ENCODE assay signal across 8 cellular contexts in the genomic region with DNA sequence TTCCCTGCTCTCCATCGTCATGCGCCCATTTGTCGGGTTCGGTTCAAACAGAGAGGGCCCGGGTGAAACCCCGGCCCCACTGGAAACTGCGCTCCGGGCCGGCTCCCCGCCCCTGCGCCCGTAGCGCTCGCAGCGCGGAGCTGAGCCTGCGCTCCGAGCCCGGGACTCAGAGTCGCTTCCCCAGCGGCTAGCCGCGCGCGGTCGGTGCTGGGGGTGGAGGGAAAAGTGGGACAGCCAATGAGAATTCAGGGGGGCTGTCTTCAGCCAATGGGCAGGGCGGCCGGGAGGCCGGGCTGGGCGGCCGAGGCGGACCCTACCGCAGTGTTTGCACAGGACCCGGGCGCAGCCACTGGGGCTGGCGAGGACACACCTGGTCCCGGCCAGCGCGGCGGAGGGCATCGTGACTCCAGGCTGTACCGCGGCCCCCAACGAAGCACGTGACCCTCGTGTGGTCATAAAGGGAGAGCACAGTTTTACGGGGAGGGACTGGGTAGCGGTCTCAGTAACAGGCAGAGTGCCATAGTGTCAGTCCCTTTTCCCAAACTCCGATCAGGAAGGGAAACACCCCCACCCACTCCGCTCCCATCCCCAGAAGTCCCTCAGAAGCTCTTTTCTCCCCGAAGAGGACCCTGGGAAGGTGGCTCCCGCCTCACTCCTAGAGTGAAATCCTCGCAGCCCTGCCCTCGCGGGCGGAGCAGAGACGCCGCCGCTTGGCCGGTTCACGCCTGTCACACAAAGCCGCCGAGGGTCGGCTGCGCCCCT. TPM values are rescaled to one million over a fixed set of nuclear protein-coding genes. Genes with fewer than 3 reads are reported as not detected.
DNase-seq lines count a peak whose midpoint lies in the region; ATAC-seq and TF ChIP-seq lines count a peak whose summit lies in the region.

TSS of gene INKA2 (minus strand) at position 174 of the 762 bp plus-strand sequence. CDS start at position 21, 153 bp downstream.

- under 1% methylated on average over 65 of the region's 65 CpGs for WGBS in right cardiac atrium

- H3K4me3 ChIP-seq in right cardiac atrium (ENCODE audit: low read length) = peak within 1 kb of the TSS; percentile 66

- DNase-seq in NCI-H1417 treated with DMSO at 0.1 percent for 48 hours (lab: John Stamatoyannopoulos, UW) (peak; percentile 60), right cardiac atrium (peak; percentile 92 to 96 (median 94)), putamen (ENCODE audit: low spot score) (peak; percentile 89), NK-92 (lab: John Stamatoyannopoulos, UW; ENCODE audit: unreplicated experiment) (no peak)

- intact Hi-C loops in right cardiac atrium (cut with DNase I) = no loop called here

- no peaks in the 10 kb centered on the region for H3K36me3 Mint-ChIP-seq in T-helper 1 cell treated with Interleukin-12 subunit alpha and Interleukin-12 subunit beta and Interleukin-4 antibody, amounts not matched to agents 30 μg/mL and 1 μg/mL, for 36 hours (ENCODE audit: low read depth)

- H3K9me3 ChIP-seq in right cardiac atrium (ENCODE audit: control insufficient read depth, low read length) = no peaks in the 10 kb centered on the region

- peaks cover 13% of the 10 kb centered on the region for H3K4me1 ChIP-seq in right cardiac atrium (ENCODE audit: control insufficient read depth, insufficient read depth, low read length)

- peaks cover 63% of the 10 kb centered on the region for H3K27me3 Mint-ChIP-seq in T-helper 1 cell treated with Interleukin-12 subunit alpha and Interleukin-12 subunit beta and Interleukin-4 antibody, amounts not matched to agents 30 μg/mL and 1 μg/mL, for 36 hours (ENCODE audit: low read depth)

- H3K27ac ChIP-seq in angular gyrus (ENCODE audit: low read depth, low read length) (peak within 1 kb of the TSS; percentile 78), right cardiac atrium (ENCODE audit: low read length) (peak within 1 kb of the TSS; percentile 93)

- ATAC-seq in HG02840 (IDR thresholded peaks at IDR 0.05; ENCODE audit: low FRiP score, unreplicated experiment) (peak; percentile 84), right cardiac atrium (peak; percentile 90)

- peaks cover 20% of the 10 kb centered on the region for H3K4me1 Mint-ChIP-seq in T-helper 1 cell treated with Interleukin-12 subunit alpha and Interleukin-12 subunit beta and Interleukin-4 antibody, amounts not matched to agents 30 μg/mL and 1 μg/mL, for 36 hours (ENCODE audit: low read depth)

- H3K27me3 ChIP-seq in right cardiac atrium (ENCODE audit: control insufficient read depth, insufficient read depth) = no peaks in the 10 kb centered on the region

- peak within 1 kb of the TSS; percentile 83 for H3K4me3 Mint-ChIP-seq in T-helper 1 cell treated with Interleukin-12 subunit alpha and Interleukin-12 subunit beta and Interleukin-4 antibody, amounts not matched to agents 30 μg/mL and 1 μg/mL, for 36 hours

- TF ChIP-seq POLR2A in GM15510 (IDR thresholded peaks at IDR 0.05; ENCODE audit: borderline replicate concordance, extremely low read depth, insufficient read length) = peak; percentile 72

- H3K9me3 Mint-ChIP-seq in T-helper 1 cell treated with Interleukin-12 subunit alpha and Interleukin-12 subunit beta and Interleukin-4 antibody, amounts not matched to agents 30 μg/mL and 1 μg/mL, for 36 hours = no peaks in the 10 kb centered on the region

- peak within 1 kb of the TSS; percentile 46 for H3K27ac Mint-ChIP-seq in T-helper 1 cell treated with Interleukin-12 subunit alpha and Interleukin-12 subunit beta and Interleukin-4 antibody, amounts not matched to agents 30 μg/mL and 1 μg/mL, for 36 hours

RNA-seq across cellular contexts. Expression of gene INKA2, which starts in this region (rescaled TPM):
- 10 to 100 TPM; 18.9 to 46.2 (median 26.9) TPM for total RNA-seq in right cardiac atrium
- 14.3 TPM for polyA plus RNA-seq in right cardiac atrium
